Comparison of ENCODE assay signal across 8 cellular contexts in genomic region chr19:5403968-5404640, GRCh38. TPM values are rescaled to one million over a fixed set of nuclear protein-coding genes. Genes with fewer than 3 reads are reported as not detected.
DNase-seq lines count a peak whose midpoint lies in the region; ATAC-seq and TF ChIP-seq lines count a peak whose summit lies in the region.

No MANE protein-coding gene starts in this region.

- no peaks in the 10 kb centered on the region for H3K9me2 ChIP-seq in MM.1S (replicated peaks; ENCODE audit: insufficient read depth, low read length)

- ATAC-seq in memory B cell (ENCODE audit: low read depth) (no peak), GM21526 (IDR thresholded peaks at IDR 0.05; ENCODE audit: low FRiP score, unreplicated experiment) (no peak)

- no peak overlapping the region for H3K27ac ChIP-seq in MM.1S (ENCODE audit: low read length)

- H3F3A ChIP-seq in MM.1S (ENCODE audit: insufficient read depth, low read length), result no peaks in the 10 kb centered on the region

- peaks cover 60% of the 10 kb centered on the region for H3K27me3 Mint-ChIP-seq in Calu3 (ENCODE audit: unreplicated experiment)
- H3K27me3 Mint-ChIP-seq in memory B cell, result peaks cover 12% of the 10 kb centered on the region

- H3K9me3 Mint-ChIP-seq in Calu3 (ENCODE audit: low read depth, unreplicated experiment), result peaks cover 3% of the 10 kb centered on the region
- H3K9me3 Mint-ChIP-seq in memory B cell, result peaks cover 13% of the 10 kb centered on the region

- H3K4me1 ChIP-seq in MM.1S (ENCODE audit: low read length), result no peaks in the 10 kb centered on the region

- no peaks in the 10 kb centered on the region for H4K20me1 ChIP-seq in MM.1S (ENCODE audit: insufficient read depth, low read length)

- no peaks in the 10 kb centered on the region for H3K79me2 ChIP-seq in MM.1S (ENCODE audit: low read length)

- H3K9me3 ChIP-seq in MM.1S (replicated peaks; ENCODE audit: insufficient read depth, low read length), result no peaks in the 10 kb centered on the region

- H3K36me3 Mint-ChIP-seq in Calu3 (ENCODE audit: insufficient read depth, unreplicated experiment) (no peaks in the 10 kb centered on the region), memory B cell (peaks cover 4% of the 10 kb centered on the region)

- H3K27ac Mint-ChIP-seq in Calu3 (ENCODE audit: unreplicated experiment) (no peak overlapping the region), memory B cell (no peak overlapping the region)

- H3K4me2 ChIP-seq in MM.1S (ENCODE audit: low read depth, low read length), result no peak overlapping the region

- H3K4me3 ChIP-seq in MM.1S (ENCODE audit: low read length), result no peak overlapping the region

- H2AFZ ChIP-seq in MM.1S (ENCODE audit: low read length), result no peak overlapping the region

- no TSS peak for BruUV-seq in Calu3 (replicated peaks; lab: Mats Ljungman, UMichigan)

- H3K27me3 ChIP-seq in MM.1S (replicated peaks; ENCODE audit: insufficient read depth, low read length), result peaks cover 62% of the 10 kb centered on the region

- H3K9ac ChIP-seq in MM.1S (ENCODE audit: low read length), result no peak overlapping the region

- intact Hi-C loops in Calu3 (cut with micrococcal nuclease; ENCODE audit: unreplicated experiment), result no loop called here

- H3K4me3 Mint-ChIP-seq in Calu3 (ENCODE audit: low read depth, unreplicated experiment) (no peak overlapping the region), memory B cell (no peak overlapping the region)

- TF ChIP-seq CTCF in Calu3 (IDR thresholded peaks at IDR 0.05; ENCODE audit: unreplicated experiment) (no peak), MM.1S (IDR thresholded peaks at IDR 0.05; ENCODE audit: low read length) (no peak)

- CTCF ChIA-PET in Calu3 (lab: Charles Lee), result no interaction called here

- H3K4me1 Mint-ChIP-seq in Calu3 (ENCODE audit: low read depth, unreplicated experiment), result no peaks in the 10 kb centered on the region
- H3K4me1 Mint-ChIP-seq in memory B cell, result no peaks in the 10 kb centered on the region

- DNase-seq in Calu3 (peak; percentile 82), MM.1S (peak; percentile 74), dermis microvascular lymphatic vessel endothelial cell (ENCODE audit: low read depth in 2 of 2) (peak; percentile 33 to 75), memory B cell (ENCODE audit: low spot score in 2 of 2) (peak; percentile 18 to 26), SHP77 (lab: John Stamatoyannopoulos, UW) (no peak)
- peak; percentile 32 to 43 for DNase-seq in activated CD4-positive, alpha-beta T cell treated with anti-CD3 and anti-CD28 coated beads, Interleukin-2, amount 50 U/mL, for 4 hours
- peak; percentile 51 for DNase-seq in stimulated activated CD8-positive, alpha-beta memory T cell treated with anti-CD3 and anti-CD28 coated beads, Interleukin-4, amount 100 ng/mL, for 24 hours (ENCODE audit: low read depth)

- H3K36me3 ChIP-seq in MM.1S (replicated peaks; ENCODE audit: insufficient read depth, low read length), result no peaks in the 10 kb centered on the region

RNA-seq across cellular contexts. Expression of gene ZNRF4, which starts 51.1 kb away (rescaled TPM):
- total RNA-seq in Calu3 (2022), result not detected in 2 replicates
- total RNA-seq in dermis microvascular lymphatic vessel endothelial cell, result not detected in 2 replicates

Comparison
In these comparisons a context has a peak if more than half of its experiments do, and no peak if none do; other contexts are left out.
1. DNase-seq: peak in Calu3 (single experiment), MM.1S (single experiment), activated CD4-positive, alpha-beta T cell treated with anti-CD3 and anti-CD28 coated beads, Interleukin-2, amount 50 U/mL, for 4 hours (2 of 2), dermis microvascular lymphatic vessel endothelial cell (2 of 2), memory B cell (2 of 2) and stimulated activated CD8-positive, alpha-beta memory T cell treated with anti-CD3 and anti-CD28 coated beads, Interleukin-4, amount 100 ng/mL, for 24 hours (single experiment); none in SHP77 (0 of 2).